ENCODE assay signal across 8 cellular contexts in genomic region chr15:92902020-92902419, GRCh38. TPM values are rescaled to one million over a fixed set of nuclear protein-coding genes. Genes with fewer than 3 reads are reported as not detected.
DNase-seq lines count a peak whose midpoint lies in the region; ATAC-seq, FAIRE-seq and TF ChIP-seq lines count a peak whose summit lies in the region.

No MANE protein-coding gene starts in this region.

- H3K4me3 Mint-ChIP-seq in MCF 10A (ENCODE audit: unreplicated experiment), result peak overlapping the region; percentile 91

- H3K9me3 Mint-ChIP-seq in MCF 10A (ENCODE audit: unreplicated experiment), result peaks cover 9% of the 10 kb centered on the region

- peak overlapping the region; percentile 89 for H3K4me3 ChIP-seq in mononuclear cell (ENCODE audit: low read length)

- intact Hi-C loops in MCF 10A (cut with micrococcal nuclease), result no loop called here

- no peaks in the 10 kb centered on the region for H3K27me3 ChIP-seq in mononuclear cell (ENCODE audit: insufficient read depth, low read length)

- no TSS peak for BruUV-seq in MCF 10A (replicated peaks; lab: Mats Ljungman, UMichigan)

- no peaks in the 10 kb centered on the region for H3K27me3 Mint-ChIP-seq in MCF 10A (ENCODE audit: insufficient read depth, unreplicated experiment)

- peaks cover 94% of the 10 kb centered on the region for H3K36me3 Mint-ChIP-seq in MCF 10A (ENCODE audit: insufficient read depth, unreplicated experiment)

- DNase-seq in HT-29 (ENCODE audit: low spot score) (peak; percentile 58), MCF 10A (ENCODE audit: unreplicated experiment) (peak; percentile 20), SHP77 (lab: John Stamatoyannopoulos, UW) (no peak), GM19239 (ENCODE audit: insufficient read length, low spot score) (no peak), hippocampal formation (lab: John Stamatoyannopoulos, UW) (no peak)

- H3K27ac Mint-ChIP-seq in MCF 10A (ENCODE audit: low read depth, unreplicated experiment), result peak overlapping the region; percentile 99

- no peaks in the 10 kb centered on the region for H3K9me3 ChIP-seq in mononuclear cell (ENCODE audit: low read depth, low read length)

- peaks cover 27% of the 10 kb centered on the region for H3K4me1 Mint-ChIP-seq in MCF 10A (ENCODE audit: insufficient read depth, unreplicated experiment)

- TF ChIP-seq CTCF in MCF 10A (IDR thresholded peaks at IDR 0.05; ENCODE audit: unreplicated experiment), result no peak

- CTCF ChIA-PET in MCF 10A (lab: Yijun Ruan, JAX), result interaction anchor here (0.6 to 2.1 kb wide), 7 partner anchors 13 to 1200 kb away, joined by 3 to 13 read pairs (median 4); no protein-coding TSS in a partner anchor

- FAIRE-seq in A204.1 (lab: Jason Lieb, UNC), result peak; percentile 39
- FAIRE-seq in GM19239 (lab: Jason Lieb, UNC), result no peak

- no peak for ATAC-seq in HG03439 (IDR thresholded peaks at IDR 0.05; ENCODE audit: unreplicated experiment)

- POLR2A ChIA-PET in MCF 10A (lab: Yijun Ruan, JAX), result interaction anchor here (0.8 to 11.6 kb wide), 11 partner anchors 8 to 126 kb away, joined by 3 to 850 read pairs (median 66); no protein-coding TSS in a partner anchor

- peaks cover 26% of the 10 kb centered on the region for H3K4me1 ChIP-seq in mononuclear cell (ENCODE audit: insufficient read depth, low read length)

RNA-seq across cellular contexts. Expression of gene CHD2, which starts 1.9 kb away (rescaled TPM):
- total RNA-seq in HT-29 (2014; rRNA removed; shearing (Covaris generic)), result 55.1 and 74.0 TPM in 2 replicates
- total RNA-seq in MCF 10A (2022) (129 and 148 TPM in 2 replicates), mononuclear cell (947 TPM)

Comparison
In these comparisons a context has a peak if more than half of its experiments do, and no peak if none do; other contexts are left out.
1. DNase-seq: peak in HT-29 (single experiment) and MCF 10A (single experiment); none in SHP77 (0 of 2), GM19239 (single experiment) and hippocampal formation (0 of 2).